18 cellular contexts compared by ENCODE assay signal in the genomic region with DNA sequence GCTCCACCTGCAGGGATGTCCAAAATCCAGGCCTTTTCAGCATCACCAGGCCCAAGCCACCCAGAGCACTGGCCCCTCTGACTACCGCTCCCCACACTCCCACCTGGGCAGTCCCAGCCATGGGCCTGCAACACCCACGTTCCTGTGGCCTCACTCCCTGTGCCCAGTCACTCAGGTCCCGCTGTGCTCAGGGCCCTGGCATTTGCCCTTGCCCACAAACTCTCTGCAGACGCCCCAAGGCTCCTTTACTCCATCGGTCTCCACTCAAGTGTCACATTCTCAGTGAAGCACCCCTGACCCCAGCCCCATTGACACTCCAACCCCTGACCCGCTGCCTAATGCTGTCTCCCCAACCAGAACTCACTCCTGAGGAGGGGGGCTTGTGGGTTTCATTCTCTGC. TPM values are rescaled to one million over a fixed set of nuclear protein-coding genes. Genes with fewer than 3 reads are reported as not detected.
DNase-seq lines count a peak whose midpoint lies in the region; ATAC-seq, FAIRE-seq and TF ChIP-seq lines count a peak whose summit lies in the region.
"Had no signal": no experiment of that assay in that cellular context is flagged by ENCODE, and none has a peak within 500 bp of the region (broad histone marks: within the 10 kb centered on the region; RNA-seq: fewer than 3 reads in every experiment).

No MANE protein-coding gene starts in this region.

- FAIRE-seq in GM12892 (lab: Jason Lieb, UNC), result no peak

- peak in 1 of 3 donors; percentile 56 for DNase-seq in right cardiac atrium
- no peak for DNase-seq in progenitor cell of endocrine pancreas (ENCODE audit: low spot score, unreplicated experiment)
- DNase-seq in upper lobe of left lung, result no peak
- DNase-seq in WTC11 (ENCODE audit: low spot score), result no peak
- no peak for DNase-seq in GM12892 (ENCODE audit: insufficient read length)
- DNase-seq in stimulated activated CD4-positive, alpha-beta T cell treated with anti-CD3 and anti-CD28 coated beads, Interleukin-15, amount 100 ng/mL, for 24 hours, result no peak
- DNase-seq: activated CD8-positive, alpha-beta T cell treated with anti-CD3 and anti-CD28 coated beads for 36 hours; activated T-cell treated with anti-CD3 and anti-CD28 coated beads, Interleukin-2, amount 50 U/mL, for 48 hours; BE2C; Calu3; effector CD4-positive, alpha-beta T cell; left colon; MG63; NCI-H187; SHP77 treated with DMSO at 0.1 percent for 48 hours; stimulated activated CD4-positive, alpha-beta T cell treated with anti-CD3 and anti-CD28 coated beads, Interleukin-1b, Interleukin-23, amount 100 ng/mL, for 48 hours had no signal

- H3K4me3 Mint-ChIP-seq in brain (peak overlapping the region in 1 of 5 experiments; percentile 19), progenitor cell of endocrine pancreas (ENCODE audit: low read depth) (no peak overlapping the region), WTC11 (no peak overlapping the region)
- H3K4me3 Mint-ChIP-seq: activated CD8-positive, alpha-beta T cell treated with anti-CD3 and anti-CD28 coated beads for 36 hours; activated naive CD8-positive, alpha-beta T cell had no signal

- POLR2A ChIA-PET in WTC11 (lab: Charles Lee), result no interaction called here

- WGBS in right cardiac atrium, result 72% methylated on average over 6 of the region's 6 CpGs
- WGBS in upper lobe of left lung, 2 donors, result 90% methylated on average over 6 of the region's 6 CpGs

- H3K27me3 ChIP-seq in right cardiac atrium (ENCODE audit: control insufficient read depth, insufficient read depth), result no peaks in the 10 kb centered on the region
- H3K27me3 ChIP-seq in upper lobe of left lung, result no peaks in the 10 kb centered on the region
- H3K27me3 ChIP-seq: BE2C, MG63 had no signal

- TF ChIP-seq POLR2A in upper lobe of left lung (IDR thresholded peaks at IDR 0.05) (no peak), GM12892 (IDR thresholded peaks at IDR 0.05; ENCODE audit: low read depth, low read length) (no peak)

- no peak for TF ChIP-seq CTCF in brain (conservative IDR thresholded peaks at IDR 0.05)
- TF ChIP-seq CTCF in progenitor cell of endocrine pancreas (IDR thresholded peaks at IDR 0.05; ENCODE audit: unreplicated experiment), result no peak
- TF ChIP-seq CTCF in upper lobe of left lung (IDR thresholded peaks at IDR 0.05), result no peak
- no peak for TF ChIP-seq CTCF in WTC11 (IDR thresholded peaks at IDR 0.05)

- H3K27ac ChIP-seq in right cardiac atrium (ENCODE audit: low read length) (peak overlapping the region; percentile 65), upper lobe of left lung (peak overlapping the region; percentile 62 to 80 (median 67))

- H3K4me1 ChIP-seq in right cardiac atrium (ENCODE audit: control insufficient read depth, insufficient read depth, low read length) (peaks cover 16% of the 10 kb centered on the region), upper lobe of left lung (peaks cover 6 to 34% (median 17%) of the 10 kb centered on the region in 4 donors)
- H3K4me1 ChIP-seq: BE2C had no signal

- H3K9me3 ChIP-seq in right cardiac atrium (ENCODE audit: control insufficient read depth, low read length), result no peaks in the 10 kb centered on the region
- H3K9me3 ChIP-seq in upper lobe of left lung, result no peaks in the 10 kb centered on the region
- H3K9me3 ChIP-seq: BE2C, MG63 had no signal

- ATAC-seq in right cardiac atrium, result peak in 1 of 2 donors; percentile 2
- ATAC-seq in upper lobe of left lung (ENCODE audit: low FRiP score in 2 of 2), result no peak
- ATAC-seq in WTC11, result no peak
- ATAC-seq: activated CD8-positive, alpha-beta T cell treated with anti-CD3 and anti-CD28 coated beads for 36 hours; left colon had no signal

- peak overlapping the region; percentile 9 to 78 (median 29) for H3K27ac Mint-ChIP-seq in brain
- H3K27ac Mint-ChIP-seq in progenitor cell of endocrine pancreas, result peak overlapping the region; percentile 82
- H3K27ac Mint-ChIP-seq in WTC11, result no peak overlapping the region
- H3K27ac Mint-ChIP-seq: activated CD8-positive, alpha-beta T cell treated with anti-CD3 and anti-CD28 coated beads for 36 hours; activated naive CD8-positive, alpha-beta T cell had no signal

- H3K4me3 ChIP-seq in right cardiac atrium (ENCODE audit: low read length) (no peak overlapping the region), upper lobe of left lung (no peak overlapping the region)
- H3K4me3 ChIP-seq: MG63 had no signal

- TF ChIP-seq EP300 in upper lobe of left lung (IDR thresholded peaks at IDR 0.05), result no peak

- H3K27me3 Mint-ChIP-seq in brain (no peaks in the 10 kb centered on the region), progenitor cell of endocrine pancreas (no peaks in the 10 kb centered on the region), WTC11 (ENCODE audit: low read depth) (no peaks in the 10 kb centered on the region)
- H3K27me3 Mint-ChIP-seq: activated CD8-positive, alpha-beta T cell treated with anti-CD3 and anti-CD28 coated beads for 36 hours; activated naive CD8-positive, alpha-beta T cell had no signal

- H3K36me3 Mint-ChIP-seq in brain (peaks cover 11% of the 10 kb centered on the region), progenitor cell of endocrine pancreas (ENCODE audit: insufficient read depth) (peaks cover under 1% of the 10 kb centered on the region), WTC11 (no peaks in the 10 kb centered on the region; the same call in none of the 2 replicates)
- H3K36me3 Mint-ChIP-seq: activated naive CD8-positive, alpha-beta T cell had no signal

- no peaks in the 10 kb centered on the region for H3K9me3 Mint-ChIP-seq in brain
- H3K9me3 Mint-ChIP-seq in progenitor cell of endocrine pancreas (ENCODE audit: low read depth), result no peaks in the 10 kb centered on the region
- H3K9me3 Mint-ChIP-seq in WTC11, result no peaks in the 10 kb centered on the region
- H3K9me3 Mint-ChIP-seq: activated CD8-positive, alpha-beta T cell treated with anti-CD3 and anti-CD28 coated beads for 36 hours had no signal

- H3K4me1 Mint-ChIP-seq in brain, result peaks cover 23% of the 10 kb centered on the region
- H3K4me1 Mint-ChIP-seq in progenitor cell of endocrine pancreas (ENCODE audit: low read depth), result no peaks in the 10 kb centered on the region
- H3K4me1 Mint-ChIP-seq in WTC11, result peaks cover under 1% of the 10 kb centered on the region; the same call in 1 of the 2 replicates

- CTCF ChIA-PET in WTC11 (lab: Charles Lee), result interaction anchor here (1.0 to 1.5 kb wide), 2 partner anchors 16 to 36 kb away, joined by 5 to 6 read pairs; no protein-coding TSS in a partner anchor

- intact Hi-C loops in right cardiac atrium (cut with DNase I), result no loop called here

- peaks cover 0 to 34% (median 16%) of the 10 kb centered on the region in 4 donors for H3K36me3 ChIP-seq in upper lobe of left lung

TF ChIP-seq in WTC11, 78 proteins besides CTCF, POLR2A, EP300 and RAD21 (continues in another document):
- TF ChIP-seq NFYB (CRISPR knock-in tag; conservative IDR thresholded peaks at IDR 0.05; ENCODE audit: low read depth), result no peak
- no peak for TF ChIP-seq SOX15 (CRISPR knock-in tag; IDR thresholded peaks at IDR 0.05)
- TF ChIP-seq PRRX2 (CRISPR knock-in tag; IDR thresholded peaks at IDR 0.05), result no peak
- TF ChIP-seq GABPB1 (CRISPR knock-in tag; IDR thresholded peaks at IDR 0.05), result no peak
- TF ChIP-seq SMAD4 (CRISPR knock-in tag; IDR thresholded peaks at IDR 0.05), result no peak
- TF ChIP-seq, protein P1, sequence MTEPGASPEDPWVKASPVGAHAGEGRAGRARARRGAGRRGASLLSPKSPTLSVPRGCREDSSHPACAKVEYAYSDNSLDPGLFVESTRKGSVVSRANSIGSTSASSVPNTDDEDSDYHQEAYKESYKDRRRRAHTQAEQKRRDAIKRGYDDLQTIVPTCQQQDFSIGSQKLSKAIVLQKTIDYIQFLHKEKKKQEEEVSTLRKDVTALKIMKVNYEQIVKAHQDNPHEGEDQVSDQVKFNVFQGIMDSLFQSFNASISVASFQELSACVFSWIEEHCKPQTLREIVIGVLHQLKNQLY (CRISPR knock-in tag; IDR thresholded peaks at IDR 0.05), result no peak

RNA-seq across cellular contexts. Expression of gene MPG, which starts 23.6 kb away (rescaled TPM):
- polyA plus RNA-seq in brain (ENCODE audit: insufficient read depth, low read depth, low replicate concordance) (53.3 TPM), right cardiac atrium (56.8 TPM)
- total RNA-seq in right cardiac atrium (10 to 100 TPM; 31.8 to 39.3 (median 37.9) TPM), progenitor cell of endocrine pancreas (32.4 and 35.2 TPM in 2 replicates), upper lobe of left lung (10 to 100 TPM; 52.6 to 99.0 (median 71.7) TPM), WTC11 (2021) (60.0 to 62.0 TPM (median 60.0 TPM) in 3 replicates)
- 33.2 TPM for polyA plus RNA-seq in GM12892 (2012; ENCODE audit: missing spikeins)

RNA-seq across cellular contexts. Expression of gene RHBDF1, which starts 29.2 kb away (rescaled TPM):
- 4.7 TPM for polyA plus RNA-seq in brain (ENCODE audit: insufficient read depth, low read depth, low replicate concordance)
- 10 to 100 TPM; 20.4 to 26.7 (median 24.2) TPM for total RNA-seq in right cardiac atrium
- polyA plus RNA-seq in right cardiac atrium, result 29.6 TPM
- total RNA-seq in progenitor cell of endocrine pancreas, result 51.3 and 58.2 TPM in 2 replicates
- 100 to 1,000 TPM in 1 of 6 donors, 10 to 100 TPM in 5; 24.4 to 110 (median 46.3) TPM for total RNA-seq in upper lobe of left lung
- total RNA-seq in WTC11 (2021), result 40.9 to 60.8 TPM (median 44.2 TPM) in 3 replicates
- polyA plus RNA-seq in GM12892 (2012; ENCODE audit: missing spikeins), result 1.5 TPM

RNA-seq across cellular contexts. Expression of gene NPRL3, which starts 36.9 kb away (rescaled TPM):
- 72.3 TPM for polyA plus RNA-seq in brain (ENCODE audit: insufficient read depth, low read depth, low replicate concordance)
- total RNA-seq in right cardiac atrium, result 10 to 100 TPM; 19.9 to 25.6 (median 22.7) TPM
- 17.9 TPM for polyA plus RNA-seq in right cardiac atrium
- total RNA-seq in progenitor cell of endocrine pancreas, result 55.0 and 60.8 TPM in 2 replicates
- total RNA-seq in upper lobe of left lung, result 10 to 100 TPM; 22.6 to 70.2 (median 29.7) TPM
- 41.1 to 47.9 TPM (median 45.7 TPM) in 3 replicates for total RNA-seq in WTC11 (2021)
- polyA plus RNA-seq in GM12892 (2012; ENCODE audit: missing spikeins), result 13.7 TPM

RNA-seq across cellular contexts. Expression of gene SNRNP25, which starts 48.0 kb away (rescaled TPM):
- 95.9 TPM for polyA plus RNA-seq in brain (ENCODE audit: insufficient read depth, low read depth, low replicate concordance)
- total RNA-seq in right cardiac atrium, result 10 to 100 TPM; 54.8 to 71.4 (median 62.3) TPM
- 108 TPM for polyA plus RNA-seq in right cardiac atrium
- total RNA-seq in progenitor cell of endocrine pancreas, result 52.0 and 53.9 TPM in 2 replicates
- 10 to 100 TPM in 5 of 6 donors, 1 to 10 TPM in 1; 6.9 to 26.2 (median 16.0) TPM for total RNA-seq in upper lobe of left lung
- total RNA-seq in WTC11 (2021), result 51.6 to 55.9 TPM (median 54.7 TPM) in 3 replicates
- 70.2 TPM for polyA plus RNA-seq in GM12892 (2012; ENCODE audit: missing spikeins)

RNA-seq across cellular contexts. Expression of gene POLR3K, which starts 48.2 kb away (rescaled TPM):
- polyA plus RNA-seq in brain (ENCODE audit: insufficient read depth, low read depth, low replicate concordance), result 27.6 TPM
- total RNA-seq in right cardiac atrium, result 10 to 100 TPM in 3 of 4 donors, 1 to 10 TPM in 1; 9.8 to 13.4 (median 11.6) TPM
- polyA plus RNA-seq in right cardiac atrium, result 11.2 TPM
- total RNA-seq in progenitor cell of endocrine pancreas, result 11.1 and 13.9 TPM in 2 replicates
- 10 to 100 TPM in 2 of 6 donors, 1 to 10 TPM in 4; 4.2 to 15.7 (median 6.6) TPM for total RNA-seq in upper lobe of left lung
- 37.9 to 40.1 TPM (median 38.6 TPM) in 3 replicates for total RNA-seq in WTC11 (2021)
- 55.9 TPM for polyA plus RNA-seq in GM12892 (2012; ENCODE audit: missing spikeins)
